ENCODE assay signal across 38 cellular contexts in genomic region chr7:43475983-43476382, GRCh38.
"Had no signal": no experiment of that assay in that cellular context is flagged by ENCODE, and none has a peak within 500 bp of the region (broad histone marks: within the 10 kb centered on the region; RNA-seq: fewer than 3 reads in every experiment).

No MANE protein-coding gene starts in this region.

- H3K36me3 ChIP-seq: ascending aorta, cardiac muscle cell had no signal

- H3K27me3 ChIP-seq: ascending aorta, cardiac muscle cell had no signal

- H3K27ac Mint-ChIP-seq: activated B cell treated with CpG ODN at 0.5 μM for 24 hours; activated CD4-positive, alpha-beta memory T cell treated with anti-CD3 and anti-CD28 coated beads, Interleukin-2, amount 10 ng/mL, durations not matched to agents 7 days and 5 days; activated CD4-positive, alpha-beta T cell treated with anti-CD3 and anti-CD28 coated beads for 36 hours; activated CD4-positive, alpha-beta T cell treated with anti-CD3 and anti-CD28 coated beads, Interleukin-2, amount 10 ng/mL, durations not matched to agents 7 days and 5 days; activated CD8-positive, alpha-beta memory T cell treated with anti-CD3 and anti-CD28 coated beads, Interleukin-2, amount 10 ng/mL, durations not matched to agents 7 days and 5 days; activated CD8-positive, alpha-beta T cell treated with anti-CD3 and anti-CD28 coated beads, Interleukin-2, amount 10 ng/mL, durations not matched to agents 7 days and 5 days; activated naive CD4-positive, alpha-beta T cell treated with anti-CD3 and anti-CD28 coated beads, Interleukin-2, amount 10 ng/mL, durations not matched to agents 7 days and 5 days; activated naive CD4-positive, alpha-beta T cell treated with anti-CD3 and anti-CD28 coated beads, Interleukin-2, amount 50 U/mL, for 24 hours; activated naive CD8-positive, alpha-beta T cell; activated naive CD8-positive, alpha-beta T cell treated with anti-CD3 and anti-CD28 coated beads, Interleukin-2, amount 10 ng/mL, durations not matched to agents 7 days and 5 days; activated naive CD8-positive, alpha-beta T cell treated with anti-CD3 and anti-CD28 coated beads, Interleukin-2, amount 50 U/mL, for 24 hours; activated T-cell treated with anti-CD3 and anti-CD28 coated beads, Interleukin-2, amount 50 U/mL, for 24 hours; activated T-helper 2 cell treated with anti-CD3 and anti-CD28 coated beads, Interferon-gamma antibody, Interleukin-2, Interleukin-4, amounts not matched to agents 10 μg/mL and 5 μg/mL and 100 μg/mL, durations not matched to agents 14 hours and 24 hours and 36 hours; brain; T-helper 1 cell treated with Interleukin-12 subunit alpha and Interleukin-12 subunit beta and Interleukin-4 antibody, amounts not matched to agents 30 μg/mL and 1 μg/mL, for 36 hours; T-helper 2 cell treated with Interferon-gamma antibody and Interleukin-4, amounts not matched to agents 5 μg/mL and 100 μg/mL, for 36 hours had no signal

- ATAC-seq: activated CD4-positive, alpha-beta T cell treated with anti-CD3 and anti-CD28 coated beads for 36 hours; activated CD4-positive, CD25-positive, alpha-beta regulatory T cell treated with anti-CD3 and anti-CD28 coated beads, Interleukin-2, amount 50 U/mL, for 24 hours; activated CD8-positive, alpha-beta memory T cell treated with anti-CD3 and anti-CD28 coated beads, Interleukin-2, amount 10 ng/mL, durations not matched to agents 7 days and 5 days; activated CD8-positive, alpha-beta T cell treated with anti-CD3 and anti-CD28 coated beads, Interleukin-2, amount 10 ng/mL, durations not matched to agents 7 days and 5 days; activated naive CD8-positive, alpha-beta T cell treated with anti-CD3 and anti-CD28 coated beads, Interleukin-2, amount 50 U/mL, for 24 hours had no signal

- H3K4me3 ChIP-seq: ascending aorta, cardiac muscle cell had no signal

- H3K4me1 ChIP-seq: ascending aorta had no signal

- H3K4me1 Mint-ChIP-seq: activated naive CD4-positive, alpha-beta T cell treated with anti-CD3 and anti-CD28 coated beads, Interleukin-2, amount 50 U/mL, for 24 hours; activated naive CD8-positive, alpha-beta T cell treated with anti-CD3 and anti-CD28 coated beads, Interleukin-2, amount 10 ng/mL, durations not matched to agents 7 days and 5 days; activated naive CD8-positive, alpha-beta T cell treated with anti-CD3 and anti-CD28 coated beads, Interleukin-2, amount 50 U/mL, for 24 hours; brain had no signal

- H3K9me3 Mint-ChIP-seq: activated B cell treated with CpG ODN at 0.5 μM for 24 hours; activated CD4-positive, alpha-beta memory T cell treated with anti-CD3 and anti-CD28 coated beads, Interleukin-2, amount 10 ng/mL, durations not matched to agents 7 days and 5 days; activated CD4-positive, alpha-beta T cell treated with anti-CD3 and anti-CD28 coated beads, Interleukin-2, amount 10 ng/mL, durations not matched to agents 7 days and 5 days; activated naive CD4-positive, alpha-beta T cell treated with anti-CD3 and anti-CD28 coated beads, Interleukin-2, amount 10 ng/mL, durations not matched to agents 7 days and 5 days; activated naive CD4-positive, alpha-beta T cell treated with anti-CD3 and anti-CD28 coated beads, Interleukin-2, amount 50 U/mL, for 24 hours; activated naive CD8-positive, alpha-beta T cell treated with anti-CD3 and anti-CD28 coated beads, Interleukin-2, amount 10 ng/mL, durations not matched to agents 7 days and 5 days; activated naive CD8-positive, alpha-beta T cell treated with anti-CD3 and anti-CD28 coated beads, Interleukin-2, amount 50 U/mL, for 24 hours; activated T-cell treated with anti-CD3 and anti-CD28 coated beads, Interleukin-2, amount 50 U/mL, for 24 hours; activated T-helper 2 cell treated with anti-CD3 and anti-CD28 coated beads, Interferon-gamma antibody, Interleukin-2, Interleukin-4, amounts not matched to agents 10 μg/mL and 5 μg/mL and 100 μg/mL, durations not matched to agents 14 hours and 24 hours and 36 hours; central memory CD8-positive, alpha-beta T cell; T-helper 1 cell treated with Interleukin-12 subunit alpha and Interleukin-12 subunit beta and Interleukin-4 antibody, amounts not matched to agents 30 μg/mL and 1 μg/mL, for 36 hours; T-helper 2 cell treated with Interferon-gamma antibody and Interleukin-4, amounts not matched to agents 5 μg/mL and 100 μg/mL, for 36 hours had no signal

- H3K27ac ChIP-seq: ascending aorta, cardiac muscle cell, VCaP had no signal

- FAIRE-seq: bronchial epithelial cell, TTC549 had no signal

- DNase-seq: activated B cell treated with CpG ODN at 0.5 μM for 24 hours; activated CD4-positive, alpha-beta memory T cell treated with anti-CD3 and anti-CD28 coated beads, Interleukin-2, amount 10 ng/mL, durations not matched to agents 7 days and 5 days; activated CD4-positive, alpha-beta T cell treated with anti-CD3 and anti-CD28 coated beads for 1 hour; activated CD4-positive, alpha-beta T cell treated with anti-CD3 and anti-CD28 coated beads for 36 hours; activated CD4-positive, alpha-beta T cell treated with anti-CD3 and anti-CD28 coated beads for 48 hours; activated CD4-positive, alpha-beta T cell treated with anti-CD3 and anti-CD28 coated beads, Interleukin-2, amount 10 ng/mL, durations not matched to agents 7 days and 5 days; activated CD4-positive, alpha-beta T cell treated with anti-CD3 and anti-CD28 coated beads, Interleukin-2, amount 50 U/mL, for 48 hours; activated CD8-positive, alpha-beta memory T cell treated with anti-CD3 and anti-CD28 coated beads for 24 hours; activated CD8-positive, alpha-beta memory T cell treated with anti-CD3 and anti-CD28 coated beads, Interleukin-2, amount 10 ng/mL, durations not matched to agents 7 days and 5 days; activated CD8-positive, alpha-beta memory T cell treated with anti-CD3 and anti-CD28 coated beads, Interleukin-2, amount 50 U/mL, for 48 hours; activated CD8-positive, alpha-beta T cell treated with anti-CD3 and anti-CD28 coated beads, Interleukin-2, amount 10 ng/mL, durations not matched to agents 7 days and 5 days; activated effector memory CD4-positive, alpha-beta T cell treated with Interleukin-2 at 50 U/mL for 16 hours; activated gamma-delta T cell; activated naive CD4-positive, alpha-beta T cell treated with anti-CD3 and anti-CD28 coated beads, Interleukin-2, amount 10 ng/mL, durations not matched to agents 7 days and 5 days; activated naive CD4-positive, alpha-beta T cell treated with Interleukin-2 at 50 U/mL for 16 hours; activated naive CD8-positive, alpha-beta T cell treated with anti-CD3 and anti-CD28 coated beads, Interleukin-2, amount 10 ng/mL, durations not matched to agents 7 days and 5 days; activated naive CD8-positive, alpha-beta T cell treated with anti-CD3 and anti-CD28 coated beads, Interleukin-2, amount 50 U/mL, for 24 hours; activated T-cell treated with anti-CD3 and anti-CD28 coated beads, Interleukin-2, amount 50 U/mL, for 24 hours; activated T-cell treated with anti-CD3 and anti-CD28 coated beads, Interleukin-2, amount 50 U/mL, for 48 hours; amygdala; anterior cingulate cortex; caudate nucleus; cerebellar nuclear complex; T-helper 2 cell; T-helper 9 cell had no signal

- H3K36me3 Mint-ChIP-seq: activated CD8-positive, alpha-beta memory T cell treated with anti-CD3 and anti-CD28 coated beads, Interleukin-2, amount 10 ng/mL, durations not matched to agents 7 days and 5 days; activated naive CD4-positive, alpha-beta T cell treated with anti-CD3 and anti-CD28 coated beads, Interleukin-2, amount 10 ng/mL, durations not matched to agents 7 days and 5 days; activated naive CD4-positive, alpha-beta T cell treated with anti-CD3 and anti-CD28 coated beads, Interleukin-2, amount 50 U/mL, for 24 hours; activated naive CD8-positive, alpha-beta T cell; activated naive CD8-positive, alpha-beta T cell treated with anti-CD3 and anti-CD28 coated beads, Interleukin-2, amount 10 ng/mL, durations not matched to agents 7 days and 5 days had no signal

- H3K9me3 ChIP-seq: ascending aorta had no signal

- H3K4me3 Mint-ChIP-seq: activated B cell treated with CpG ODN at 0.5 μM for 24 hours; activated CD4-positive, alpha-beta memory T cell treated with anti-CD3 and anti-CD28 coated beads, Interleukin-2, amount 10 ng/mL, durations not matched to agents 7 days and 5 days; activated CD4-positive, alpha-beta T cell treated with anti-CD3 and anti-CD28 coated beads for 36 hours; activated CD4-positive, alpha-beta T cell treated with anti-CD3 and anti-CD28 coated beads, Interleukin-2, amount 10 ng/mL, durations not matched to agents 7 days and 5 days; activated CD8-positive, alpha-beta memory T cell treated with anti-CD3 and anti-CD28 coated beads, Interleukin-2, amount 10 ng/mL, durations not matched to agents 7 days and 5 days; activated CD8-positive, alpha-beta T cell treated with anti-CD3 and anti-CD28 coated beads, Interleukin-2, amount 10 ng/mL, durations not matched to agents 7 days and 5 days; activated naive CD4-positive, alpha-beta T cell treated with anti-CD3 and anti-CD28 coated beads, Interleukin-2, amount 10 ng/mL, durations not matched to agents 7 days and 5 days; activated naive CD4-positive, alpha-beta T cell treated with anti-CD3 and anti-CD28 coated beads, Interleukin-2, amount 50 U/mL, for 24 hours; activated naive CD8-positive, alpha-beta T cell; activated naive CD8-positive, alpha-beta T cell treated with anti-CD3 and anti-CD28 coated beads, Interleukin-2, amount 10 ng/mL, durations not matched to agents 7 days and 5 days; activated naive CD8-positive, alpha-beta T cell treated with anti-CD3 and anti-CD28 coated beads, Interleukin-2, amount 50 U/mL, for 24 hours; activated T-cell treated with anti-CD3 and anti-CD28 coated beads, Interleukin-2, amount 50 U/mL, for 24 hours; brain; central memory CD8-positive, alpha-beta T cell; T-helper 1 cell treated with Interleukin-12 subunit alpha and Interleukin-12 subunit beta and Interleukin-4 antibody, amounts not matched to agents 30 μg/mL and 1 μg/mL, for 36 hours; T-helper 2 cell treated with Interferon-gamma antibody and Interleukin-4, amounts not matched to agents 5 μg/mL and 100 μg/mL, for 36 hours had no signal

- H3K27me3 Mint-ChIP-seq: activated naive CD4-positive, alpha-beta T cell treated with anti-CD3 and anti-CD28 coated beads, Interleukin-2, amount 50 U/mL, for 24 hours; activated T-cell treated with anti-CD3 and anti-CD28 coated beads, Interleukin-2, amount 50 U/mL, for 24 hours; central memory CD8-positive, alpha-beta T cell had no signal
